ENCODE assay signal across 1 cellular context in genomic region chr1:231045921-231046729, GRCh38.
A peak's percentile ranks its signal among the peaks of the same experiment; 100 is the strongest.
TF ChIP-seq lines count a peak whose summit lies in the region.
"Not testable (repeated sequence)": the region's sequence is repeated elsewhere in the genome, so short reads cannot be mapped to it uniquely, and the experiment has no call there.

No MANE protein-coding gene starts in this region.

TF ChIP-seq in K562, 482 proteins besides CTCF, POLR2A, EP300 and RAD21 (continued from another document and continues in another):
- TF ChIP-seq MLLT1 (IDR thresholded peaks at IDR 0.05), result peak in 1 of 2 experiments; percentile 70; a peak in 3 of 4 replicates
- TF ChIP-seq HINFP (tag; conservative IDR thresholded peaks at IDR 0.05; ENCODE audit: low read depth), result 0 out of 2 replicates have a peak, but pooled peaks have one; percentile 10
- peak; percentile 42 for TF ChIP-seq HDAC3 (IDR thresholded peaks at IDR 0.05; ENCODE audit: borderline replicate concordance, partially characterized antibody)
- TF ChIP-seq RERE (CRISPR knock-in tag; IDR thresholded peaks at IDR 0.05; ENCODE audit: borderline replicate concordance), result 0 out of 2 replicates have a peak, but pooled peaks have one; percentile 39
- peak; percentile 76; the same call in 1 of the 2 replicates for TF ChIP-seq SMARCA5 (IDR thresholded peaks at IDR 0.05)
- peak; percentile 82 for TF ChIP-seq MTA1 (IDR thresholded peaks at IDR 0.05; ENCODE audit: borderline replicate concordance)
- TF ChIP-seq MYNN (IDR thresholded peaks at IDR 0.05), result peak; percentile 32; the same call in 1 of the 2 replicates
- not testable (repeated sequence) for TF ChIP-seq MYNN (CRISPR knock-in tag; IDR thresholded peaks at IDR 0.05); TEAD4 (CRISPR knock-in tag; IDR thresholded peaks at IDR 0.05; ENCODE audit: borderline replicate concordance); ETV6 (CRISPR knock-in tag; IDR thresholded peaks at IDR 0.05; ENCODE audit: borderline replicate concordance); MYBL2 (CRISPR knock-in tag; IDR thresholded peaks at IDR 0.05; ENCODE audit: borderline replicate concordance)
- peak; percentile 36; the same call in 1 of the 2 replicates for TF ChIP-seq STAT5A (IDR thresholded peaks at IDR 0.05; ENCODE audit: borderline replicate concordance, low read length)
- TF ChIP-seq TEAD4 (IDR thresholded peaks at IDR 0.05; ENCODE audit: low read length), result peak; percentile 75
- TF ChIP-seq ZNF23 (CRISPR knock-in tag; IDR thresholded peaks at IDR 0.05), result peak; percentile 10; the same call in 1 of the 2 replicates
- peak; percentile 51 for TF ChIP-seq ZNF280A (IDR thresholded peaks at IDR 0.05; ENCODE audit: low read depth, partially characterized antibody)
- TF ChIP-seq KLF6 (CRISPR knock-in tag; IDR thresholded peaks at IDR 0.05; ENCODE audit: borderline replicate concordance), result 0 out of 2 replicates have a peak, but pooled peaks have one; percentile 27
- TF ChIP-seq ARID1B (IDR thresholded peaks at IDR 0.05), result peak; percentile 92
- peak; percentile 72; the same call in 1 of the 2 replicates for TF ChIP-seq ZBTB7A (IDR thresholded peaks at IDR 0.05; ENCODE audit: borderline replicate concordance, control insufficient read depth, low read depth, low read length)
- peak; percentile 69; the same call in 1 of the 2 replicates for TF ChIP-seq ATF4 (CRISPR knock-in tag; IDR thresholded peaks at IDR 0.05)
- peak; percentile 86 for TF ChIP-seq ZNF121 (CRISPR knock-in tag; conservative IDR thresholded peaks at IDR 0.05)
- TF ChIP-seq ZNF512 (tag; IDR thresholded peaks at IDR 0.05), result peak; percentile 99
- TF ChIP-seq ETV6 (IDR thresholded peaks at IDR 0.05; ENCODE audit: borderline replicate concordance in 1 of 2, low read depth in 2 of 2, low read length in 1 of 2), result peak in 1 of 2 experiments; percentile 55; a peak in 1 of 4 replicates
- TF ChIP-seq ZNF395 (CRISPR knock-in tag; IDR thresholded peaks at IDR 0.05), result peak; percentile 43; the same call in 1 of the 2 replicates
- TF ChIP-seq MIER1 (IDR thresholded peaks at IDR 0.05; ENCODE audit: low read depth), result 0 out of 2 replicates have a peak, but pooled peaks have one; percentile 65
- 0 out of 2 replicates have a peak, but pooled peaks have one; percentile 29 for TF ChIP-seq DDX20 (tag; IDR thresholded peaks at IDR 0.05; ENCODE audit: low read depth)
- peak; percentile 26; the same call in 1 of the 2 replicates for TF ChIP-seq ZBTB17 (CRISPR knock-in tag; IDR thresholded peaks at IDR 0.05)
- peak; percentile 81 for TF ChIP-seq L3MBTL2 (IDR thresholded peaks at IDR 0.05)
- TF ChIP-seq NKRF (IDR thresholded peaks at IDR 0.05; ENCODE audit: borderline replicate concordance), result 0 out of 2 replicates have a peak, but pooled peaks have one; percentile 71
- peak; percentile 64; the same call in 1 of the 2 replicates for TF ChIP-seq LEF1 (IDR thresholded peaks at IDR 0.05)
- peak; percentile 91 for TF ChIP-seq CEBPB (tag; IDR thresholded peaks at IDR 0.05)
- TF ChIP-seq ATF7 (IDR thresholded peaks at IDR 0.05), result peak; percentile 28; the same call in 1 of the 2 replicates
- TF ChIP-seq EP400 (IDR thresholded peaks at IDR 0.05), result peak; percentile 34; the same call in 1 of the 2 replicates
- TF ChIP-seq MYBL2 (IDR thresholded peaks at IDR 0.05; ENCODE audit: low read depth), result peak; percentile 14; the same call in 1 of the 2 replicates
- peak; percentile 89 for TF ChIP-seq TCF3 (CRISPR knock-in tag; IDR thresholded peaks at IDR 0.05)
- TF ChIP-seq GATA2 (CRISPR knock-in tag; IDR thresholded peaks at IDR 0.05), result peak; percentile 74
- TF ChIP-seq ZNF583 (CRISPR knock-in tag; IDR thresholded peaks at IDR 0.05), result peak; percentile 81
- TF ChIP-seq ZNF76 (CRISPR knock-in tag; IDR thresholded peaks at IDR 0.05; ENCODE audit: borderline replicate concordance), result 0 out of 2 replicates have a peak, but pooled peaks have one; percentile 14
- TF ChIP-seq TRIM24 (IDR thresholded peaks at IDR 0.05), result peak; percentile 79 to 90
- TF ChIP-seq CXXC5 (CRISPR knock-in tag; IDR thresholded peaks at IDR 0.05), result peak; percentile 81
- TF ChIP-seq LCOR (CRISPR knock-in tag; IDR thresholded peaks at IDR 0.05), result peak; percentile 57; the same call in 1 of the 2 replicates
- 0 out of 2 replicates have a peak, but pooled peaks have one; percentile 69 for TF ChIP-seq THRAP3 (IDR thresholded peaks at IDR 0.05; ENCODE audit: borderline replicate concordance)
- TF ChIP-seq HMBOX1 (IDR thresholded peaks at IDR 0.05), result peak; percentile 63; the same call in 1 of the 2 replicates
- peak in 1 of 2 experiments; percentile 77; a peak in 2 of 4 replicates for TF ChIP-seq HDAC1 (IDR thresholded peaks at IDR 0.05)
- TF ChIP-seq FOXK1 (CRISPR knock-in tag; IDR thresholded peaks at IDR 0.05; ENCODE audit: borderline replicate concordance), result peak; percentile 70; the same call in 1 of the 2 replicates
- peak; percentile 66 for TF ChIP-seq MTA2 (IDR thresholded peaks at IDR 0.05; ENCODE audit: low read depth)
- TF ChIP-seq CBFA2T2 (conservative IDR thresholded peaks at IDR 0.05), result peak; percentile 81
- peak; percentile 44; the same call in 1 of the 2 replicates for TF ChIP-seq POLR2AphosphoS5 (IDR thresholded peaks at IDR 0.05; ENCODE audit: control insufficient read depth, insufficient read depth, low read depth, low read length)
- 0 out of 2 replicates have a peak, but pooled peaks have one; percentile 15 for TF ChIP-seq ZC3H8 (IDR thresholded peaks at IDR 0.05)
